In genomic region chr13:33662392-33662791, GRCh38 we compare ENCODE assay signal across 1 cellular context.
TF ChIP-seq lines count a peak whose summit lies in the region.

No MANE protein-coding gene starts in this region.

TF ChIP-seq in HepG2, 621 proteins besides CTCF, POLR2A, EP300 and RAD21 (continued from another document):
- TF ChIP-seq REST (IDR thresholded peaks at IDR 0.05; ENCODE audit: borderline replicate concordance in 1 of 2, low read depth in 1 of 2, low read length in 2 of 2) (no peak), POGZ (CRISPR knock-in tag; IDR thresholded peaks at IDR 0.05) (peak; percentile 36; the same call in 1 of the 2 replicates), CBX2 (IDR thresholded peaks at IDR 0.05; ENCODE audit: low read depth, low read length) (no peak), CBX2 (CRISPR knock-in tag; IDR thresholded peaks at IDR 0.05; ENCODE audit: low read depth) (no peak), ZNF281 (CRISPR knock-in tag; IDR thresholded peaks at IDR 0.05; ENCODE audit: borderline replicate concordance) (peak; percentile 58; the same call in 1 of the 2 replicates), NR2F6 (IDR thresholded peaks at IDR 0.05) (peak; percentile 12; the same call in 1 of the 2 replicates), NR2F6 (CRISPR knock-in tag; IDR thresholded peaks at IDR 0.05) (no peak), MTA3 (CRISPR knock-in tag; IDR thresholded peaks at IDR 0.05) (no peak), CREB1 (IDR thresholded peaks at IDR 0.05) (no peak), CREB1 (CRISPR knock-in tag; IDR thresholded peaks at IDR 0.05) (0 out of 2 replicates have a peak, but pooled peaks have one; percentile 34), NFYB (CRISPR knock-in tag; IDR thresholded peaks at IDR 0.05) (peak; percentile 53), ZNF431 (CRISPR knock-in tag; IDR thresholded peaks at IDR 0.05; ENCODE audit: borderline replicate concordance, low read depth) (no peak), ZNF598 (CRISPR knock-in tag; IDR thresholded peaks at IDR 0.05; ENCODE audit: borderline replicate concordance) (no peak), ZNF75D (CRISPR knock-in tag; IDR thresholded peaks at IDR 0.05; ENCODE audit: borderline replicate concordance) (no peak)
